8 cellular contexts compared by ENCODE assay signal in genomic region chr6:89297695-89298351, GRCh38. TPM values are rescaled to one million over a fixed set of nuclear protein-coding genes. Genes with fewer than 3 reads are reported as not detected.
DNase-seq lines count a peak whose midpoint lies in the region; ATAC-seq, FAIRE-seq and TF ChIP-seq lines count a peak whose summit lies in the region.

No MANE protein-coding gene starts in this region.

- intact Hi-C loops in GM12878 (cut with micrococcal nuclease; ENCODE audit: unreplicated experiment), result loop anchor here (2.0 kb wide), 1 partner anchor 53 kb away; no protein-coding TSS in a partner anchor

- no peaks in the 10 kb centered on the region for H3K27me3 ChIP-seq in GM12878 (replicated peaks in 1 of 2; ENCODE audit: control insufficient read depth in 2 of 2, insufficient read depth in 2 of 2, low read length in 1 of 2)

- no peaks in the 10 kb centered on the region for H3K9me3 Mint-ChIP-seq in endothelial cell (ENCODE audit: unreplicated experiment)

- no peaks in the 10 kb centered on the region for H4K20me1 ChIP-seq in GM12878 (ENCODE audit: control insufficient read depth, insufficient read depth)

- no peak overlapping the region for H3K27ac Mint-ChIP-seq in endothelial cell (ENCODE audit: unreplicated experiment)

- H3K4me1 ChIP-seq in GM12878 (ENCODE audit: control insufficient read depth, insufficient read depth, low read length), result peaks cover 27% of the 10 kb centered on the region

- SMC1A ChIA-PET in GM12878 (lab: Charles Lee; ENCODE audit: uncharacterized antibody, unreplicated experiment), result interaction anchor here (0.8 to 4.7 kb wide), 14 partner anchors 9 to 74 kb away, joined by 3 to 71 read pairs (median 5); no protein-coding TSS in a partner anchor

- no peaks in the 10 kb centered on the region for H3K4me1 Mint-ChIP-seq in endothelial cell (ENCODE audit: unreplicated experiment)

- H3K9ac ChIP-seq in GM12878 (ENCODE audit: control insufficient read depth, insufficient read depth, low read length), result peak overlapping the region; percentile 50

- no peaks in the 10 kb centered on the region for H3K79me2 ChIP-seq in GM12878 (ENCODE audit: control insufficient read depth, insufficient read depth, low read length)

- no peaks in the 10 kb centered on the region for H3K36me3 Mint-ChIP-seq in endothelial cell (ENCODE audit: low read depth, unreplicated experiment)

- RAD21 ChIA-PET in GM12878 (lab: Charles Lee; ENCODE audit: unreplicated experiment), result interaction anchor here (0.7 to 4.4 kb wide), 19 partner anchors 10 to 218 kb away, joined by 3 to 53 read pairs (median 5); partner anchors contain the start of genes PNRC1 and UBE2J1

- H3K27ac ChIP-seq in GM12878 (ENCODE audit: control insufficient read depth, insufficient read depth), result peak overlapping the region; percentile 94

- no TSS peak for BruUV-seq in GM12878 (replicated peaks; lab: Mats Ljungman, UMichigan)

- no peaks in the 10 kb centered on the region for H3K9me3 ChIP-seq in GM12878 (replicated peaks; ENCODE audit: control insufficient read depth, insufficient read depth, low read length)

- H3K27me3 Mint-ChIP-seq in endothelial cell (ENCODE audit: unreplicated experiment), result no peaks in the 10 kb centered on the region

- no peak for TF ChIP-seq RAD21 in GM12878 (IDR thresholded peaks at IDR 0.05; ENCODE audit: insufficient read depth, low read depth, low read length)

- H3K4me3 ChIP-seq in GM12878, result peak overlapping the region; percentile 48; the same call in 1 of the 2 replicates

- CTCF ChIA-PET in GM12878 (lab: Yijun Ruan, JAX), result interaction anchor here (0.9 to 4.4 kb wide), 15 partner anchors 9 to 174 kb away, joined by 3 to 32 read pairs (median 7); partner anchors contain the start of gene UBE2J1

- TF ChIP-seq CTCF in D721Med (IDR thresholded peaks at IDR 0.05; ENCODE audit: insufficient read depth, missing control alignments) (no peak), GM12878 (IDR thresholded peaks at IDR 0.05 in 2 of 3, conservative IDR thresholded peaks at IDR 0.05 in 1 of 3; ENCODE audit: control insufficient read depth in 2 of 3, extremely low read depth in 1 of 3, insufficient read depth in 1 of 3, low read depth in 3 of 3, low read length in 3 of 3) (no peak), endothelial cell (IDR thresholded peaks at IDR 0.05; ENCODE audit: unreplicated experiment) (no peak)

- peak overlapping the region; percentile 91 for H3K4me2 ChIP-seq in GM12878 (ENCODE audit: control insufficient read depth, insufficient read depth)

- no peaks in the 10 kb centered on the region for H3K36me3 ChIP-seq in GM12878 (ENCODE audit: control insufficient read depth in 2 of 2, insufficient read depth in 2 of 2, low read length in 1 of 2)

- no peak overlapping the region for H3K4me3 Mint-ChIP-seq in endothelial cell (ENCODE audit: unreplicated experiment)

- POLR2A ChIA-PET in GM12878 (lab: Charles Lee), result interaction anchor here (0.5 to 3.8 kb wide), 11 partner anchors 16 to 357 kb away, joined by 3 to 45 read pairs (median 4); partner anchors contain the start of genes PNRC1 and UBE2J1

- in situ Hi-C loops in GM12878 (cut with MboI), result no loop called here

- ATAC-seq in GM21515 (IDR thresholded peaks at IDR 0.05; ENCODE audit: unreplicated experiment) (peak; percentile 95), GM12878 (peak; percentile 87)

- TF ChIP-seq EP300 in GM12878 (IDR thresholded peaks at IDR 0.05; ENCODE audit: borderline replicate concordance in 1 of 2, control insufficient read depth in 1 of 2, low read depth in 2 of 2, low read length in 2 of 2), result peak; percentile 87

- peak overlapping the region; percentile 66; the same call in 1 of the 2 replicates for H2AFZ ChIP-seq in GM12878 (ENCODE audit: control insufficient read depth, low read depth, low read length)

- DNase-seq in D721Med (ENCODE audit: insufficient read length, low spot score) (peak; percentile 41), HPDE6-E6E7 (ENCODE audit: extremely low spot score) (peak; percentile 92), T-helper 1 cell (peak in 4 of 5 donors; percentile 27 to 81 (median 55)), GM12878 (ENCODE audit: low read depth, low spot score) (peak; percentile 80), lung microvascular endothelial cell (ENCODE audit: low read depth in 2 of 2) (peak; percentile 67 to 99), endothelial cell (ENCODE audit: low spot score) (no peak)
- peak; percentile 29 to 48 for DNase-seq in stimulated activated CD8-positive, alpha-beta memory T cell treated with anti-CD3 and anti-CD28 coated beads, Interleukin-7, amount 100 ng/mL, for 4 hours (ENCODE audit: low read depth in 2 of 2)

- 0% methylated on average over 12 of the region's 12 CpGs for WGBS in GM12878 (ENCODE audit: insufficient coverage, insufficient replicate concordance, low lambda C conversion rate, missing lambda C conversion rate)

- no peak for TF ChIP-seq POLR2A in GM12878 (IDR thresholded peaks at IDR 0.05; ENCODE audit: low read depth, low read length)

- no peak for FAIRE-seq in D721Med (lab: Jason Lieb, UNC)
- FAIRE-seq in GM12878 (lab: Jason Lieb, UNC), result peak; percentile 94

TF ChIP-seq in GM12878, 131 proteins besides CTCF, POLR2A, EP300 and RAD21 (continues in another document):
- peak; percentile 100 for TF ChIP-seq TCF12 (IDR thresholded peaks at IDR 0.05; ENCODE audit: low read depth, low read length)
- peak; percentile 62; the same call in 1 of the 2 replicates for TF ChIP-seq MLLT1 (IDR thresholded peaks at IDR 0.05)

RNA-seq across cellular contexts. Expression of gene GABRR2, which starts 17.3 kb away (rescaled TPM):
- total RNA-seq in GM12878 (2013; cell fraction: nucleolus; rRNA removed), result 2.9 and 4.1 TPM in 2 replicates
- total RNA-seq in GM12878 (2014; rRNA removed), result 0.23 and 0.33 TPM in 2 replicates
- 0.31 and 0.32 TPM in 2 replicates for total RNA-seq in GM12878 (2014; rRNA removed; fragmentation: Illumina TruSeq; extraction: Trizol)
- total RNA-seq in GM12878 (2021), result 0.35 and 0.54 TPM in 2 replicates
- polyA plus RNA-seq in GM12878 (2011; ENCODE audit: low read depth), result 0.35 TPM
- 0.27 and 0.34 TPM in 2 replicates for polyA plus RNA-seq in GM12878 (2011; rRNA removed)
- 0.36 and 0.37 TPM in 2 replicates for polyA plus RNA-seq in GM12878 (2011; cell fraction: cytosol; rRNA removed)
- 4.2 and 4.3 TPM in 2 replicates for polyA plus RNA-seq in GM12878 (2011; cell fraction: nucleus; rRNA removed)
- 0.38 and 0.58 TPM in 2 replicates for polyA plus RNA-seq in GM12878 (2012)
- 0.59 and 0.72 TPM in 2 replicates for polyA plus RNA-seq in GM12878 (2014; fragmentation: Illumina TruSeq; extraction: Trizol)
- not detected for polyA plus RNA-seq in GM12878 (2014; fragmentation: Nextera tagmentation; extraction: Ambion mirVana)
- 0.33 and 0.62 TPM in 2 replicates for polyA plus RNA-seq in GM12878 (2014; rRNA removed)
- polyA plus RNA-seq in GM12878 (2016; fragmentation: Nextera tagmentation; extraction: Ambion mirVana), result under 1 TPM; 0.16 to 0.19 TPM
- 0.22 and 0.26 TPM in 2 replicates for polyA minus RNA-seq in GM12878 (2011; rRNA and poly(A)+ RNA removed)
- polyA minus RNA-seq in GM12878 (2011; cell fraction: cytosol; rRNA and poly(A)+ RNA removed), result not detected in 2 replicates
- 0.48 and 0.77 TPM in 2 replicates for polyA minus RNA-seq in GM12878 (2011; cell fraction: nucleus; rRNA and poly(A)+ RNA removed)
- total RNA-seq in lung microvascular endothelial cell, result 0.22 and 0.40 TPM in 2 replicates
- total RNA-seq in endothelial cell (ENCODE audit: unreplicated experiment), result 0.36 TPM

RNA-seq across cellular contexts. Expression of gene UBE2J1, which starts 54.7 kb away (rescaled TPM):
- 36.7 and 38.5 TPM in 2 replicates for total RNA-seq in GM12878 (2013; cell fraction: nucleolus; rRNA removed)
- 90.6 and 96.0 TPM in 2 replicates for total RNA-seq in GM12878 (2014; rRNA removed)
- 110 and 114 TPM in 2 replicates for total RNA-seq in GM12878 (2014; rRNA removed; fragmentation: Illumina TruSeq; extraction: Trizol)
- 84.3 and 85.9 TPM in 2 replicates for total RNA-seq in GM12878 (2021)
- 65.5 TPM for polyA plus RNA-seq in GM12878 (2011; ENCODE audit: low read depth)
- 89.5 and 129 TPM in 2 replicates for polyA plus RNA-seq in GM12878 (2011; rRNA removed)
- polyA plus RNA-seq in GM12878 (2011; cell fraction: cytosol; rRNA removed), result 43.6 and 46.9 TPM in 2 replicates
- 22.2 and 24.3 TPM in 2 replicates for polyA plus RNA-seq in GM12878 (2011; cell fraction: nucleus; rRNA removed)
- polyA plus RNA-seq in GM12878 (2012), result 84.3 and 96.2 TPM in 2 replicates
- polyA plus RNA-seq in GM12878 (2014; fragmentation: Illumina TruSeq; extraction: Trizol), result 120 and 151 TPM in 2 replicates
- polyA plus RNA-seq in GM12878 (2014; fragmentation: Nextera tagmentation; extraction: Ambion mirVana), result 10 to 100 TPM; 48.7 to 69.1 TPM
- 68.5 and 76.8 TPM in 2 replicates for polyA plus RNA-seq in GM12878 (2014; rRNA removed)
- 100 to 1,000 TPM; 129 to 131 TPM for polyA plus RNA-seq in GM12878 (2016; fragmentation: Nextera tagmentation; extraction: Ambion mirVana)
- polyA minus RNA-seq in GM12878 (2011; rRNA and poly(A)+ RNA removed), result 59.3 and 75.9 TPM in 2 replicates
- 25.3 and 30.1 TPM in 2 replicates for polyA minus RNA-seq in GM12878 (2011; cell fraction: cytosol; rRNA and poly(A)+ RNA removed)
- polyA minus RNA-seq in GM12878 (2011; cell fraction: nucleus; rRNA and poly(A)+ RNA removed), result 11.0 and 17.1 TPM in 2 replicates
- total RNA-seq in lung microvascular endothelial cell, result 45.2 and 55.8 TPM in 2 replicates
- total RNA-seq in endothelial cell (ENCODE audit: unreplicated experiment), result 43.7 TPM
